Comparison of ENCODE assay signal across 19 cellular contexts in the genomic region with DNA sequence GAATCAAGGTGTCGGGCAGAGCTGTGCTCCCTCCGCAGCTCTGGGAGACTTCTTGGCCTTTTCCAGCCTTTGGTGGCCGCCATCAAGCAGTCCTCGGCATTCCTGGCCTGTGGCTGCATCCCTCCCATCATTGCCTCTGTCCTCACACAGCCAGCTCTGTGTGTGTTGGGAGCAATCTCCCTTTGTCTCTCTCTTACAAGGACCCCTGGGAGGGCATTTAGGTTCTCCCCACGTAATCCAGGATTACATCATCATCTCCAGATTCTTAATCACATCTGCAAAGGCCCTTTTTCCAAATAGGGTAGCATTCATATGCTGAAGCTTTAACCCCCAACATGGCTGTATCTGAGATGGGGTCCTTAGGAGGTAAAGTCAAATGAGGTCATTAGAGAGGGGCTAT. TPM values are rescaled to one million over a fixed set of nuclear protein-coding genes. Genes with fewer than 3 reads are reported as not detected.
DNase-seq lines count a peak whose midpoint lies in the region; ATAC-seq and TF ChIP-seq lines count a peak whose summit lies in the region.
"Had no signal": no experiment of that assay in that cellular context is flagged by ENCODE, and none has a peak within 500 bp of the region (broad histone marks: within the 10 kb centered on the region; RNA-seq: fewer than 3 reads in every experiment).

No MANE protein-coding gene starts in this region.

- DNase-seq in A673 (ENCODE audit: low spot score) (peak; percentile 20), D341Med (ENCODE audit: low spot score) (peak; percentile 67), WERI-Rb-1 (no peak), neuronal stem cell (ENCODE audit: low spot score) (no peak), HEK293T (ENCODE audit: extremely low spot score) (no peak)
- no peak for DNase-seq in effector CD4-positive, alpha-beta T cell
- DNase-seq: AML-193; Calu3; CD8-positive, alpha-beta T cell; DMS 273 treated with DMSO at 0.1 percent for 48 hours; DND-41; EL; H9; HFFc6; Kasumi-1; KG1 had no signal

- no peaks in the 10 kb centered on the region for H3K36me3 ChIP-seq in A673 (ENCODE audit: insufficient read depth, low read length, poor library complexity, severe bottlenecking)
- H3K36me3 ChIP-seq in WERI-Rb-1: no peaks in the 10 kb centered on the region
- H3K36me3 ChIP-seq in neuronal stem cell (replicated peaks in 1 of 2; ENCODE audit: control insufficient read depth in 2 of 2, insufficient read depth in 2 of 2, low read length in 2 of 2): no peaks in the 10 kb centered on the region

- no TSS peak for BruUV-seq in A673 (replicated peaks; lab: Mats Ljungman, UMichigan)

- H3K27me3 ChIP-seq in A673 (replicated peaks; ENCODE audit: insufficient read depth, low read depth, low read length, poor library complexity) (no peaks in the 10 kb centered on the region), WERI-Rb-1 (ENCODE audit: insufficient read depth, low read depth, severe bottlenecking) (no peaks in the 10 kb centered on the region), neuronal stem cell (ENCODE audit: control insufficient read depth in 3 of 3, insufficient read depth in 3 of 3, low read depth in 1 of 3, low read length in 3 of 3) (peaks cover 0 to 21% (median 2%) of the 10 kb centered on the region in 3 experiments)

- no peak overlapping the region for H2BK12ac ChIP-seq in neuronal stem cell (ENCODE audit: low read length)

- no peak overlapping the region for H2AK5ac ChIP-seq in neuronal stem cell (ENCODE audit: low read depth, low read length)

- peak overlapping the region; percentile 67 for H3K23ac ChIP-seq in neuronal stem cell (ENCODE audit: low read depth, low read length, poor library complexity)

- H3K9me3 ChIP-seq in A673 (ENCODE audit: low read depth, low read length, poor library complexity, severe bottlenecking): no peaks in the 10 kb centered on the region
- no peaks in the 10 kb centered on the region for H3K9me3 ChIP-seq in WERI-Rb-1 (ENCODE audit: severe bottlenecking)
- peaks cover 0 to 1% of the 10 kb centered on the region in 2 donors for H3K9me3 ChIP-seq in neuronal stem cell (replicated peaks in 1 of 2; ENCODE audit: control insufficient read depth in 2 of 2, insufficient read depth in 1 of 2, low read depth in 1 of 2, low read length in 2 of 2)

- H3K27ac ChIP-seq in A673 (ENCODE audit: low read depth, low read length, poor library complexity, severe bottlenecking) (no peak overlapping the region), WERI-Rb-1 (peak overlapping the region; percentile 33), neuronal stem cell (replicated peaks; ENCODE audit: low read length) (no peak overlapping the region)

- no peak overlapping the region for H3K9ac ChIP-seq in neuronal stem cell (ENCODE audit: low read depth, low read length, poor library complexity)

- no peak overlapping the region for H4K91ac ChIP-seq in neuronal stem cell (ENCODE audit: low read depth, low read length, poor library complexity)

- no peaks in the 10 kb centered on the region for H3K4me1 ChIP-seq in A673 (ENCODE audit: insufficient read depth, low read length, poor library complexity, severe bottlenecking)
- H3K4me1 ChIP-seq in neuronal stem cell (ENCODE audit: control insufficient read depth in 2 of 2, insufficient read depth in 1 of 2, low read depth in 1 of 2, low read length in 2 of 2): no peaks in the 10 kb centered on the region

- H3K14ac ChIP-seq in neuronal stem cell (ENCODE audit: low read length): no peak overlapping the region

- CTCF ChIA-PET in A673 (lab: Charles Lee): no interaction called here
- CTCF ChIA-PET in HEK293T (lab: Yijun Ruan, JAX): interaction anchor here (1.0 to 1.1 kb wide), 2 partner anchors 84 to 126 kb away, joined by 3 read pairs; no protein-coding TSS in a partner anchor

- no peak for TF ChIP-seq CTCF in A673 (conservative IDR thresholded peaks at IDR 0.05; ENCODE audit: low read depth, low read length)
- TF ChIP-seq CTCF in WERI-Rb-1 (IDR thresholded peaks at IDR 0.05; ENCODE audit: low read depth, low read length): no peak

- no peak overlapping the region for H3K18ac ChIP-seq in neuronal stem cell (ENCODE audit: low read length)

- H2BK15ac ChIP-seq in neuronal stem cell (ENCODE audit: low read length): no peak overlapping the region

- no peak overlapping the region for H2BK5ac ChIP-seq in neuronal stem cell (ENCODE audit: low read length)

- intact Hi-C loops in A673 (cut with micrococcal nuclease; ENCODE audit: unreplicated experiment): no loop called here

- POLR2A ChIA-PET in A673 (lab: Charles Lee; ENCODE audit: low non-redundant PET) (no interaction called here), HEK293T (lab: Yijun Ruan, JAX) (no interaction called here)

- H4K8ac ChIP-seq in neuronal stem cell (ENCODE audit: low read depth, low read length): no peak overlapping the region

- H3K79me1 ChIP-seq in neuronal stem cell (ENCODE audit: low read depth, low read length): no peaks in the 10 kb centered on the region

- H3K4ac ChIP-seq in neuronal stem cell (ENCODE audit: low read length): peak overlapping the region; percentile 15

- H2BK120ac ChIP-seq in neuronal stem cell (ENCODE audit: low read depth, low read length): no peak overlapping the region

- no CpG with 5 or more reads among the region's 5 CpGs for WGBS in neuronal stem cell (ENCODE audit: extremely low coverage in 2 of 2, insufficient read length in 2 of 2, insufficient replicate concordance in 1 of 2), 2 donors

- no peak for ATAC-seq in GM18858 (IDR thresholded peaks at IDR 0.05; ENCODE audit: unreplicated experiment)
- ATAC-seq: CD8-positive, alpha-beta T cell had no signal

- no peak overlapping the region for H3K4me2 ChIP-seq in neuronal stem cell (ENCODE audit: insufficient read depth, low read length, poor library complexity, severe bottlenecking)

- H3K4me3 ChIP-seq in A673 (ENCODE audit: low read depth, low read length, poor library complexity, severe bottlenecking): no peak overlapping the region
- H3K4me3 ChIP-seq in WERI-Rb-1 (ENCODE audit: low read depth, low read length): no peak overlapping the region
- H3K4me3 ChIP-seq in neuronal stem cell (ENCODE audit: low read length in 2 of 2): no peak overlapping the region

- H2AFZ ChIP-seq in neuronal stem cell (ENCODE audit: low read length): no peak overlapping the region

TF ChIP-seq in HEK293T, 16 proteins besides CTCF, POLR2A, EP300 and RAD21:
- TF ChIP-seq FOXA1 (IDR thresholded peaks at IDR 0.05): no peak
- TF ChIP-seq L3MBTL2 (conservative IDR thresholded peaks at IDR 0.05): no peak
- no peak for TF ChIP-seq HDGF (IDR thresholded peaks at IDR 0.05; ENCODE audit: borderline replicate concordance)
- no peak for TF ChIP-seq CTBP1 (IDR thresholded peaks at IDR 0.05; ENCODE audit: borderline replicate concordance)
- TF ChIP-seq BHLHE40 (IDR thresholded peaks at IDR 0.05; ENCODE audit: borderline replicate concordance): no peak
- TF ChIP-seq FOXM1 (IDR thresholded peaks at IDR 0.05; ENCODE audit: borderline replicate concordance): no peak
- no peak for TF ChIP-seq SUZ12 (IDR thresholded peaks at IDR 0.05)
- no peak for TF ChIP-seq ZNF384 (IDR thresholded peaks at IDR 0.05)
- no peak for TF ChIP-seq ARNT (IDR thresholded peaks at IDR 0.05)
- no peak for TF ChIP-seq LEF1 (IDR thresholded peaks at IDR 0.05; ENCODE audit: borderline replicate concordance)
- TF ChIP-seq TARDBP (IDR thresholded peaks at IDR 0.05): no peak

RNA-seq across cellular contexts. Expression of gene DNAH17, which starts 4.1 kb away (rescaled TPM):
- 0.11 and 0.22 TPM in 2 replicates for total RNA-seq in A673 (2021)
- polyA plus RNA-seq in neuronal stem cell (2013, experiment 1 of 2): 0.03 TPM
- polyA plus RNA-seq in neuronal stem cell (2013, experiment 2 of 2): 0.04 TPM
- total RNA-seq: G401, HFFc6 had no signal
- polyA plus RNA-seq: BJ had no signal

Comparison
In these comparisons a context has a peak if more than half of its experiments do, and no peak if none do; other contexts are left out.
1. DNase-seq: peak in A673 (single experiment) and D341Med (single experiment); none in WERI-Rb-1 (single experiment), neuronal stem cell (single experiment), effector CD4-positive, alpha-beta T cell (single experiment) and HEK293T (single experiment).